ENCODE assay signal across 17 cellular contexts in the genomic region with DNA sequence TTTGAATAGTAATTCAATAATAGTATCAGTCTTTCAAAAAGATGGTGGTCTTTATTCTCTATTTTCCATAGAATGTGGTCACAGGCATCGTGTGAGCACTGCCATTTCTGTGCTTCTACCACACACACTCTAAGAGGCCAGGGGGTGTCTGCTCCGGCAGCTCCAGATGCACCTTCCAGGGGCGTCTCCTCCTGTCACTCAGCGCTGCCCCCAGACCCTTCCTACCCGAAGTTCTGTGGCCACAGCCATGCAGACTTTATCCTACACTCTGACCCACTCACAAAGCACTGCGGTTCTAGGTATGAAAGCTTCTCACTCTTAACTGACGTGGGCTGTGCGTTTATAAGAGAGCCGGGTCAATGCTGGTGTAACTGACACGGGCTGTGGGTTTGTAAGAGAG.
A peak's percentile ranks its signal among the peaks of the same experiment; 100 is the strongest.
DNase-seq lines count a peak whose midpoint lies in the region; ATAC-seq and TF ChIP-seq lines count a peak whose summit lies in the region.
"Had no signal": no experiment of that assay in that cellular context is flagged by ENCODE, and none has a peak within 500 bp of the region (broad histone marks: within the 10 kb centered on the region; RNA-seq: fewer than 3 reads in every experiment).

No MANE protein-coding gene starts in this region.

- H3K4me1 ChIP-seq in RWPE2 (ENCODE audit: insufficient read depth, poor library complexity, severe bottlenecking) (no peaks in the 10 kb centered on the region), lower lobe of right lung (no peaks in the 10 kb centered on the region)
- H3K4me1 ChIP-seq: BLaER1 had no signal

- TF ChIP-seq CTCF in RWPE2 (IDR thresholded peaks at IDR 0.05; ENCODE audit: poor library complexity, severe bottlenecking) (no peak), lower lobe of right lung (IDR thresholded peaks at IDR 0.05) (no peak)

- no peaks in the 10 kb centered on the region for H3K36me3 ChIP-seq in RWPE2 (ENCODE audit: low read depth)
- no peaks in the 10 kb centered on the region for H3K36me3 ChIP-seq in lower lobe of right lung
- H3K36me3 ChIP-seq: BLaER1 had no signal

- H3K4me3 ChIP-seq in RWPE2 (ENCODE audit: severe bottlenecking) (no peak overlapping the region), lower lobe of right lung (no peak overlapping the region)
- H3K4me3 ChIP-seq: BLaER1 had no signal

- peak; percentile 9 for DNase-seq in activated effector memory CD4-positive, alpha-beta T cell treated with anti-CD3 and anti-CD28 coated beads, Interleukin-2, amount 50 U/mL, for 16 hours
- DNase-seq in activated effector memory CD4-positive, alpha-beta T cell treated with Interleukin-2 at 50 U/mL for 16 hours: no peak
- DNase-seq in RWPE2 (ENCODE audit: low spot score) (peak; percentile 3), lower lobe of right lung (peak; percentile 13), ureter (ENCODE audit: low spot score) (peak; percentile 25), hypothalamus (lab: John Stamatoyannopoulos, UW) (no peak)
- DNase-seq: CD4-positive, CD25-positive, alpha-beta regulatory T cell; DMS153; DND-41; HCEC 1CT; MV-4-11; NCI-H2029; NCI-H69; SHP77 treated with DMSO at 0.1 percent for 48 hours had no signal

- H3K9me3 ChIP-seq in RWPE2 (ENCODE audit: severe bottlenecking) (no peaks in the 10 kb centered on the region), lower lobe of right lung (no peaks in the 10 kb centered on the region)

- intact Hi-C loops in lower lobe of right lung (cut with DNase I): no loop called here

- peaks cover 23% of the 10 kb centered on the region for H3K27me3 ChIP-seq in RWPE2 (ENCODE audit: insufficient read depth, poor library complexity, severe bottlenecking)
- peaks cover 30% of the 10 kb centered on the region for H3K27me3 ChIP-seq in lower lobe of right lung (ENCODE audit: low read depth)

- no peak overlapping the region for H3K27ac ChIP-seq in RWPE2 (ENCODE audit: poor library complexity, severe bottlenecking)
- no peak overlapping the region for H3K27ac ChIP-seq in lower lobe of right lung
- H3K27ac ChIP-seq: BLaER1, RWPE1 had no signal

- ATAC-seq in RWPE2 (ENCODE audit: low read depth) (no peak), lower lobe of right lung (no peak), HG03108 (IDR thresholded peaks at IDR 0.05; ENCODE audit: unreplicated experiment) (no peak)

Comparison
In these comparisons a context has a peak if more than half of its experiments do, and no peak if none do; other contexts are left out.
1. DNase-seq: peak in activated effector memory CD4-positive, alpha-beta T cell treated with anti-CD3 and anti-CD28 coated beads, Interleukin-2, amount 50 U/mL, for 16 hours (single experiment), RWPE2 (single experiment), lower lobe of right lung (single experiment) and ureter (single experiment); none in activated effector memory CD4-positive, alpha-beta T cell treated with Interleukin-2 at 50 U/mL for 16 hours (single experiment) and hypothalamus (0 of 51).